Comparison of ENCODE assay signal across 1 cellular context in genomic region chr11:62573592-62574362, GRCh38.
A peak's percentile ranks its signal among the peaks of the same experiment; 100 is the strongest.
TF ChIP-seq lines count a peak whose summit lies in the region.

Gene EEF1G (minus strand): TSS chr11:62573891. CDS start chr11:62573842, 49 bp downstream.

TF ChIP-seq in HEK293, 187 proteins besides CTCF, POLR2A, EP300 and RAD21 (continued from another document):
- TF ChIP-seq KLF7 (tag by site-specific recombination; IDR thresholded peaks at IDR 0.05; ENCODE audit: borderline replicate concordance) (no peak; the same call in 1 of the 2 replicates), ZBTB44 (tag by site-specific recombination; IDR thresholded peaks at IDR 0.05) (no peak), PRDM1 (tag by site-specific recombination; IDR thresholded peaks at IDR 0.05) (no peak), ZNF146 (tag by site-specific recombination; IDR thresholded peaks at IDR 0.05) (no peak), SETDB1 (IDR thresholded peaks at IDR 0.05; ENCODE audit: insufficient read length, low read length) (no peak), ZNF311 (tag by site-specific recombination; IDR thresholded peaks at IDR 0.05; ENCODE audit: borderline replicate concordance) (no peak), ZNF335 (tag by site-specific recombination; conservative IDR thresholded peaks at IDR 0.05) (peak; percentile 35; the same call in 1 of the 2 replicates), ZNF670 (tag by site-specific recombination; IDR thresholded peaks at IDR 0.05; ENCODE audit: low read depth) (no peak), ZBTB6 (tag by site-specific recombination; IDR thresholded peaks at IDR 0.05) (no peak), ZNF133 (tag by site-specific recombination; IDR thresholded peaks at IDR 0.05) (no peak), SCRT2 (tag by site-specific recombination; IDR thresholded peaks at IDR 0.05) (no peak), EGR2 (tag by site-specific recombination; IDR thresholded peaks at IDR 0.05; ENCODE audit: low read depth) (no peak), ZNF114 (tag by site-specific recombination; IDR thresholded peaks at IDR 0.05) (no peak), ZNF169 (tag by site-specific recombination; IDR thresholded peaks at IDR 0.05) (no peak), ZNF701 (tag by site-specific recombination; IDR thresholded peaks at IDR 0.05) (no peak), ZNF19 (tag by site-specific recombination; IDR thresholded peaks at IDR 0.05; ENCODE audit: low read depth) (no peak), ZNF449 (tag by site-specific recombination; IDR thresholded peaks at IDR 0.05) (no peak), ZNF791 (tag by site-specific recombination; IDR thresholded peaks at IDR 0.05) (no peak), ZFP41 (tag by site-specific recombination; IDR thresholded peaks at IDR 0.05; ENCODE audit: borderline replicate concordance) (no peak)
